ENCODE assay signal across 9 cellular contexts in the genomic region with DNA sequence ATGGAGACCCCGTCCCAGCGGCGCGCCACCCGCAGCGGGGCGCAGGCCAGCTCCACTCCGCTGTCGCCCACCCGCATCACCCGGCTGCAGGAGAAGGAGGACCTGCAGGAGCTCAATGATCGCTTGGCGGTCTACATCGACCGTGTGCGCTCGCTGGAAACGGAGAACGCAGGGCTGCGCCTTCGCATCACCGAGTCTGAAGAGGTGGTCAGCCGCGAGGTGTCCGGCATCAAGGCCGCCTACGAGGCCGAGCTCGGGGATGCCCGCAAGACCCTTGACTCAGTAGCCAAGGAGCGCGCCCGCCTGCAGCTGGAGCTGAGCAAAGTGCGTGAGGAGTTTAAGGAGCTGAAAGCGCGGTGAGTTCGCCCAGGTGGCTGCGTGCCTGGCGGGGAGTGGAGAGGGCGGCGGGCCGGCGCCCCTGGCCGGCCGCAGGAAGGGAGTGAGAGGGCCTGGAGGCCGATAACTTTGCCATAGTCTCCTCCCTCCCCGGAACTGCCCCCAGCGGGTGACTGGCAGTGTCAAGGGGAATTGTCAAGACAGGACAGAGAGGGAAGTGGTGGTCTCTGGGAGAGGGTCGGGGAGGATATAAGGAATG. TPM values are rescaled to one million over a fixed set of nuclear protein-coding genes. Genes with fewer than 3 reads are reported as not detected.
DNase-seq lines count a peak whose midpoint lies in the region; ATAC-seq and TF ChIP-seq lines count a peak whose summit lies in the region.
"Had no signal": no experiment of that assay in that cellular context is flagged by ENCODE, and none has a peak within 500 bp of the region (broad histone marks: within the 10 kb centered on the region; RNA-seq: fewer than 3 reads in every experiment).

No MANE protein-coding gene starts in this region.

- RAD21 ChIA-PET in HCT116 (lab: Charles Lee; ENCODE audit: low non-redundant PET in 1 of 2, low total read pairs in 2 of 2, uncharacterized antibody in 2 of 2, unreplicated experiment in 2 of 2): interaction anchor here in 1 of 2 experiments (0.6 kb wide), 1 partner anchor 18 kb away, joined by 3 read pairs; no protein-coding TSS in a partner anchor

- peaks cover 1% of the 10 kb centered on the region; the same call in 1 of the 2 replicates for H4K20me1 ChIP-seq in HCT116 (ENCODE audit: insufficient read depth)

- no peaks in the 10 kb centered on the region for H3K9me2 ChIP-seq in HCT116 (ENCODE audit: insufficient read depth)

- BruUV-seq in HCT116 (replicated peaks; lab: Mats Ljungman, UMichigan): no TSS peak

- no peak overlapping the region for H2AK5ac ChIP-seq in mesendoderm (ENCODE audit: low read length)

- H3K9me3 ChIP-seq in HCT116 (ENCODE audit: control insufficient read depth in 1 of 2, insufficient read depth in 1 of 2, low read depth in 1 of 2, low read length in 2 of 2) (no peaks in the 10 kb centered on the region), upper lobe of right lung (no peaks in the 10 kb centered on the region)

- no peak overlapping the region for H4K5ac ChIP-seq in mesendoderm (ENCODE audit: low read length)

- intact Hi-C loops in HCT116 (cut with micrococcal nuclease): no loop called here
- intact Hi-C loops in dorsolateral prefrontal cortex (cut with DNase I): no loop called here
- intact Hi-C loops in upper lobe of right lung (cut with DNase I): no loop called here

- peak overlapping the region; percentile 95 for H3K56ac ChIP-seq in mesendoderm (ENCODE audit: low read length)

- ATAC-seq in HCT116 (no peak), upper lobe of right lung (peak; percentile 50), HG02885 (IDR thresholded peaks at IDR 0.05; ENCODE audit: poor library complexity, unreplicated experiment) (no peak)

- peaks cover 7% of the 10 kb centered on the region for H3K79me1 ChIP-seq in mesendoderm (ENCODE audit: low read length)

- CTCF ChIA-PET in HCT116 (lab: Charles Lee): interaction anchor here (2.4 to 5.5 kb wide), 3 partner anchors 11 to 15 kb away, joined by 8 to 22 read pairs (median 9); no protein-coding TSS in a partner anchor
- CTCF ChIA-PET in RWPE1 (lab: Yijun Ruan, JAX): interaction anchor here (0.6 to 3.5 kb wide), 4 partner anchors 19 to 181 kb away, joined by 3 to 20 read pairs (median 4); partner anchors contain the start of gene KHDC4

- in situ Hi-C loops in Caki2 (cut with HindIII; ENCODE audit: low pct_unique_long_range_greater_than_20kb, low sequenced_read_pairs): no loop called here

- H3K79me2 ChIP-seq in HCT116 (ENCODE audit: insufficient read depth, low read length) (peaks cover 55% of the 10 kb centered on the region), mesendoderm (ENCODE audit: control insufficient read depth, insufficient read depth, low read length) (peaks cover 8% of the 10 kb centered on the region)

- no peak for TF ChIP-seq POLR2A in HCT116 (IDR thresholded peaks at IDR 0.05; ENCODE audit: borderline replicate concordance, extremely low read depth, insufficient read depth, insufficient read length)

- H3K27ac ChIP-seq in HCT116 (ENCODE audit: low read depth, low read length): peak overlapping the region; percentile 76
- peak overlapping the region; percentile 100 for H3K27ac ChIP-seq in RWPE1
- H3K27ac ChIP-seq in dorsolateral prefrontal cortex: peak overlapping the region; percentile 37 to 98 (median 95)
- H3K27ac ChIP-seq in mesendoderm (ENCODE audit: low read depth, low read length): peak overlapping the region; percentile 7
- peak overlapping the region; percentile 97 for H3K27ac ChIP-seq in upper lobe of right lung

- peak overlapping the region; percentile 96 to 99 for H3K4me3 ChIP-seq in HCT116 (replicated peaks in 1 of 2; ENCODE audit: low read depth in 1 of 2, low read length in 2 of 2)
- H3K4me3 ChIP-seq in dorsolateral prefrontal cortex: peak overlapping the region; percentile 66 to 100 (median 98)
- peak overlapping the region; percentile 89 for H3K4me3 ChIP-seq in mesendoderm (ENCODE audit: low read length)
- H3K4me3 ChIP-seq in upper lobe of right lung: peak overlapping the region; percentile 93

- no peak overlapping the region for H3K4ac ChIP-seq in mesendoderm (ENCODE audit: low read depth, low read length)

- H3K18ac ChIP-seq in mesendoderm (ENCODE audit: low read length): no peak overlapping the region

- H2AFZ ChIP-seq in HCT116 (ENCODE audit: low read depth, low read length, poor library complexity, severe bottlenecking): no peak overlapping the region

- H3K23ac ChIP-seq in mesendoderm (ENCODE audit: low read length): peak overlapping the region; percentile 76

- H2BK15ac ChIP-seq in mesendoderm (replicated peaks; ENCODE audit: low read depth): no peak overlapping the region

- no peak for TF ChIP-seq RAD21 in HCT116 (IDR thresholded peaks at IDR 0.05; ENCODE audit: low read depth)

- H3K4me1 ChIP-seq in HCT116 (ENCODE audit: control insufficient read depth in 1 of 2, insufficient read depth in 2 of 2, low read length in 2 of 2) (peaks cover 64 to 82% of the 10 kb centered on the region in 2 experiments), mesendoderm (ENCODE audit: control insufficient read depth, low read depth, low read length) (peaks cover under 1% of the 10 kb centered on the region), upper lobe of right lung (peaks cover 41% of the 10 kb centered on the region)

- H3K4me2 ChIP-seq in HCT116 (ENCODE audit: low read length) (peak overlapping the region; percentile 90), mesendoderm (ENCODE audit: low read length) (peak overlapping the region; percentile 96)

- DNase-seq in Caki2 (ENCODE audit: low read depth): peak; percentile 49
- no peak for DNase-seq in HCT116 (ENCODE audit: low read depth, low spot score)
- DNase-seq in RWPE1 (ENCODE audit: low spot score): no peak
- peak in 2 of 10 donors; percentile 12 to 57 for DNase-seq in dorsolateral prefrontal cortex
- DNase-seq in mesendoderm: peak; percentile 77
- DNase-seq in upper lobe of right lung: peak; percentile 80
- DNase-seq in LoVo (ENCODE audit: low spot score): no peak

- peak overlapping the region; percentile 98 for H3K9ac ChIP-seq in HCT116 (ENCODE audit: low read length)
- peak overlapping the region; percentile 90 for H3K9ac ChIP-seq in mesendoderm (ENCODE audit: low read length)

- H3K36me3 ChIP-seq in HCT116 (ENCODE audit: control insufficient read depth in 1 of 2, insufficient read depth in 2 of 2, low read length in 2 of 2) (peaks cover 0 to 10% of the 10 kb centered on the region in 2 experiments; a peak in 1 of 4 replicates), mesendoderm (ENCODE audit: control insufficient read depth, insufficient read depth, low read length) (no peaks in the 10 kb centered on the region), upper lobe of right lung (no peaks in the 10 kb centered on the region)

- H3K27me3 ChIP-seq in HCT116 (ENCODE audit: insufficient read depth, low read length) (no peaks in the 10 kb centered on the region), dorsolateral prefrontal cortex (no peaks in the 10 kb centered on the region), mesendoderm (ENCODE audit: insufficient read depth, low read length, poor library complexity) (no peaks in the 10 kb centered on the region), upper lobe of right lung (no peaks in the 10 kb centered on the region)

- no peak for TF ChIP-seq CTCF in HCT116 (IDR thresholded peaks at IDR 0.05 in 2 of 3, conservative IDR thresholded peaks at IDR 0.05 in 1 of 3; ENCODE audit: borderline replicate concordance in 1 of 3, insufficient read depth in 1 of 3, low read depth in 2 of 3, low read length in 2 of 3)
- TF ChIP-seq CTCF in RWPE1 (conservative IDR thresholded peaks at IDR 0.05; ENCODE audit: low read depth): no peak
- TF ChIP-seq CTCF in dorsolateral prefrontal cortex (IDR thresholded peaks at IDR 0.05 in 54 of 56, conservative IDR thresholded peaks at IDR 0.05 in 2 of 56; ENCODE audit: low read depth in 1 of 56, partially characterized antibody in 56 of 56): no peak
- TF ChIP-seq CTCF in upper lobe of right lung (IDR thresholded peaks at IDR 0.05): no peak

- WGBS in mesendoderm (ENCODE audit: extremely low coverage, insufficient coverage, low lambda C conversion rate): no CpG with 5 or more reads among the region's 49 CpGs

- H4K8ac ChIP-seq in mesendoderm (ENCODE audit: low read depth, low read length): no peak overlapping the region

- POLR2A ChIA-PET in HCT116 (lab: Charles Lee) (interaction anchor here (1.0 to 5.3 kb wide), 6 partner anchors 9 to 16 kb away, joined by 3 to 50 read pairs (median 8); no protein-coding TSS in a partner anchor), RWPE1 (lab: Yijun Ruan, JAX; ENCODE audit: low non-redundant PET) (interaction anchor here (0.5 to 2.3 kb wide), 5 partner anchors 9 to 21 kb away, joined by 3 to 12 read pairs (median 5); no protein-coding TSS in a partner anchor)

- H2BK5ac ChIP-seq in mesendoderm (ENCODE audit: low read length): peak overlapping the region; percentile 47

- H2BK120ac ChIP-seq in mesendoderm (ENCODE audit: low read depth, low read length): no peak overlapping the region

TF ChIP-seq in HCT116, 20 proteins besides CTCF, POLR2A, EP300 and RAD21 (continues in another document):
- no peak for TF ChIP-seq EGR1 (IDR thresholded peaks at IDR 0.05; ENCODE audit: low read depth)

RNA-seq across cellular contexts. Expression of gene LMNA, which starts 0.5 kb away (rescaled TPM):
- total RNA-seq in Caki2 (2014; rRNA removed; shearing (Covaris generic); ENCODE audit: low replicate concordance): 652 and 715 TPM in 2 replicates
- total RNA-seq in HCT116 (2021; ENCODE audit: unreplicated experiment) (528 TPM), dorsolateral prefrontal cortex (100 to 1,000 TPM in 10 of 120 experiments, 10 to 100 TPM in 110; 32.8 to 189 (median 59.9) TPM), upper lobe of right lung (235 TPM)
- polyA plus RNA-seq in HCT116 (2012): 440 and 523 TPM in 2 replicates
- polyA plus RNA-seq in mesendoderm (2013, experiment 1 of 2): 59.4 TPM
- polyA plus RNA-seq in mesendoderm (2013, experiment 2 of 2): 59.0 TPM

RNA-seq across cellular contexts. Expression of gene MEX3A, which starts 32.8 kb away (rescaled TPM):
- total RNA-seq in Caki2 (2014; rRNA removed; shearing (Covaris generic); ENCODE audit: low replicate concordance): 0.64 and 2.0 TPM in 2 replicates
- 6.1 TPM for total RNA-seq in HCT116 (2021; ENCODE audit: unreplicated experiment)
- 4.9 and 5.5 TPM in 2 replicates for polyA plus RNA-seq in HCT116 (2012)
- total RNA-seq in dorsolateral prefrontal cortex: 1 to 10 TPM in 84 of 120 experiments, under 1 TPM in 36; 0.44 to 4.6 (median 1.3) TPM
- polyA plus RNA-seq in mesendoderm (2013, experiment 1 of 2): 44.2 TPM
- 43.0 TPM for polyA plus RNA-seq in mesendoderm (2013, experiment 2 of 2)
- total RNA-seq in upper lobe of right lung: 0.52 TPM

RNA-seq across cellular contexts. Expression of gene SEMA4A, which starts 38.4 kb away (rescaled TPM):
- 1.9 and 2.0 TPM in 2 replicates for total RNA-seq in Caki2 (2014; rRNA removed; shearing (Covaris generic); ENCODE audit: low replicate concordance)
- total RNA-seq in HCT116 (2021; ENCODE audit: unreplicated experiment) (0.39 TPM), dorsolateral prefrontal cortex (10 to 100 TPM; 10.4 to 48.3 (median 27.5) TPM), upper lobe of right lung (30.7 TPM)
- polyA plus RNA-seq in HCT116 (2012): 0.30 and 0.37 TPM in 2 replicates
- 1.3 TPM for polyA plus RNA-seq in mesendoderm (2013, experiment 1 of 2)
- 1.1 TPM for polyA plus RNA-seq in mesendoderm (2013, experiment 2 of 2)

RNA-seq across cellular contexts. Expression of gene RAB25, which starts 54.1 kb away (rescaled TPM):
- not detected in 2 replicates for total RNA-seq in Caki2 (2014; rRNA removed; shearing (Covaris generic); ENCODE audit: low replicate concordance)
- total RNA-seq in HCT116 (2021; ENCODE audit: unreplicated experiment) (142 TPM), dorsolateral prefrontal cortex (1 to 10 TPM in 44 of 120 experiments, under 1 TPM in 36, not detected in 40; 0.44 to 3.3 (median 1.0) TPM), upper lobe of right lung (62.0 TPM)
- 210 and 227 TPM in 2 replicates for polyA plus RNA-seq in HCT116 (2012)
- 49.9 TPM for polyA plus RNA-seq in mesendoderm (2013, experiment 1 of 2)
- 48.3 TPM for polyA plus RNA-seq in mesendoderm (2013, experiment 2 of 2)
- total RNA-seq: RPMI7951 had no signal

Comparison
In these comparisons a context has a peak if more than half of its experiments do, and no peak if none do; other contexts are left out.
1. DNase-seq: peak in Caki2 (single experiment), mesendoderm (single experiment) and upper lobe of right lung (single experiment); none in HCT116 (single experiment), RWPE1 (single experiment) and LoVo (single experiment).
2. H3K27ac ChIP-seq: peak in every context shown above with its lines; median percentile 100 in RWPE1; 97 in upper lobe of right lung; 95 in dorsolateral prefrontal cortex; 76 in HCT116; 7 in mesendoderm.
3. Peak in every context shown above with its lines, with median percentiles within 50 percentile points of each other: H3K4me3 ChIP-seq.